ENCODE assay signal across 10 cellular contexts in genomic region chr17:41308918-41309359, GRCh38. TPM values are rescaled to one million over a fixed set of nuclear protein-coding genes. Genes with fewer than 3 reads are reported as not detected.
DNase-seq lines count a peak whose midpoint lies in the region; ATAC-seq, FAIRE-seq and TF ChIP-seq lines count a peak whose summit lies in the region.
"Had no signal": no experiment of that assay in that cellular context is flagged by ENCODE, and none has a peak within 500 bp of the region (broad histone marks: within the 10 kb centered on the region; RNA-seq: fewer than 3 reads in every experiment).

KRTAP16-1 (minus strand) TSS chr17:41309309; CDS start chr17:41309253, 56 bp downstream.

- H2AFZ ChIP-seq in smooth muscle cell (ENCODE audit: low read depth), result no peak within 1 kb of the TSS

- H3F3A ChIP-seq in smooth muscle cell (ENCODE audit: low read depth), result no peaks in the 10 kb centered on the region

- ATAC-seq in GM19397 (IDR thresholded peaks at IDR 0.05; ENCODE audit: unreplicated experiment), result peak; percentile 21

- H4K20me1 ChIP-seq in smooth muscle cell (ENCODE audit: low read depth), result no peaks in the 10 kb centered on the region

- no peaks in the 10 kb centered on the region for H3K4me1 ChIP-seq in smooth muscle cell (ENCODE audit: low read depth)

- H3K9me3 ChIP-seq in smooth muscle cell (replicated peaks; ENCODE audit: low read depth), result no peaks in the 10 kb centered on the region
- H3K9me3 ChIP-seq: SK-N-SH had no signal

- peak within 1 kb of the TSS in 1 of 7 experiments; percentile 11 for H3K4me3 ChIP-seq in skin epidermis
- H3K4me3 ChIP-seq in smooth muscle cell, result no peak within 1 kb of the TSS

- no peaks in the 10 kb centered on the region for H3K36me3 ChIP-seq in smooth muscle cell (ENCODE audit: low read depth)

- FAIRE-seq in RCC 7860 (lab: Jason Lieb, UNC), result no peak

- H3K9ac ChIP-seq in smooth muscle cell (ENCODE audit: low read depth), result no peak within 1 kb of the TSS
- H3K9ac ChIP-seq: SK-N-SH had no signal

- peak; percentile 36 for DNase-seq in activated naive CD4-positive, alpha-beta T cell treated with anti-CD3 and anti-CD28 coated beads, Interleukin-2, amount 50 U/mL, for 16 hours
- DNase-seq in NCI-H748 (lab: John Stamatoyannopoulos, UW; ENCODE audit: unreplicated experiment), result no peak
- DNase-seq in HFFc6, result no peak
- DNase-seq in RCC 7860 (ENCODE audit: low spot score), result no peak
- DNase-seq in smooth muscle cell (lab: John Stamatoyannopoulos, UW; ENCODE audit: unreplicated experiment), result no peak
- DNase-seq: SK-N-SH had no signal

- TF ChIP-seq CTCF in HFFc6 (IDR thresholded peaks at IDR 0.05) (no peak), smooth muscle cell (IDR thresholded peaks at IDR 0.05; ENCODE audit: borderline replicate concordance, insufficient read depth, poor library complexity, severe bottlenecking) (no peak)

- H3K36me3 Mint-ChIP-seq in T-helper 1 cell treated with Interleukin-12 subunit alpha and Interleukin-12 subunit beta and Interleukin-4 antibody, amounts not matched to agents 30 μg/mL and 1 μg/mL, for 36 hours (ENCODE audit: low read depth), result no peaks in the 10 kb centered on the region
- no peaks in the 10 kb centered on the region for H3K36me3 Mint-ChIP-seq in HFFc6 (ENCODE audit: low read depth)

- H3K27ac ChIP-seq in skin epidermis (peak within 1 kb of the TSS in 18 of 21 experiments; percentile 1 to 95 (median 76)), smooth muscle cell (ENCODE audit: low read depth) (no peak within 1 kb of the TSS)

- no peaks in the 10 kb centered on the region for H3K79me2 ChIP-seq in smooth muscle cell (ENCODE audit: low read depth)

- no peak within 1 kb of the TSS for H3K4me2 ChIP-seq in smooth muscle cell
- H3K4me2 ChIP-seq: SK-N-SH had no signal

- 92% methylated on average over 7 of the region's 7 CpGs for WGBS in smooth muscle cell (ENCODE audit: low lambda C conversion rate)

- no peaks in the 10 kb centered on the region for H3K9me3 Mint-ChIP-seq in T-helper 1 cell treated with Interleukin-12 subunit alpha and Interleukin-12 subunit beta and Interleukin-4 antibody, amounts not matched to agents 30 μg/mL and 1 μg/mL, for 36 hours
- H3K9me3 Mint-ChIP-seq in HFFc6, result no peaks in the 10 kb centered on the region; the same call in 1 of the 2 replicates

- H3K27me3 Mint-ChIP-seq in T-helper 1 cell treated with Interleukin-12 subunit alpha and Interleukin-12 subunit beta and Interleukin-4 antibody, amounts not matched to agents 30 μg/mL and 1 μg/mL, for 36 hours (ENCODE audit: low read depth), result peaks cover 19% of the 10 kb centered on the region
- peaks cover 7% of the 10 kb centered on the region for H3K27me3 Mint-ChIP-seq in HFFc6 (ENCODE audit: insufficient read depth)

- H3K27ac Mint-ChIP-seq in T-helper 1 cell treated with Interleukin-12 subunit alpha and Interleukin-12 subunit beta and Interleukin-4 antibody, amounts not matched to agents 30 μg/mL and 1 μg/mL, for 36 hours, result peak within 1 kb of the TSS; percentile 46
- no peak within 1 kb of the TSS for H3K27ac Mint-ChIP-seq in HFFc6

- H3K4me1 Mint-ChIP-seq in T-helper 1 cell treated with Interleukin-12 subunit alpha and Interleukin-12 subunit beta and Interleukin-4 antibody, amounts not matched to agents 30 μg/mL and 1 μg/mL, for 36 hours (ENCODE audit: low read depth), result peaks cover 24% of the 10 kb centered on the region
- peaks cover 13% of the 10 kb centered on the region for H3K4me1 Mint-ChIP-seq in HFFc6 (ENCODE audit: low read depth)

- H3K27me3 ChIP-seq in smooth muscle cell (ENCODE audit: low read depth), result peaks cover 4% of the 10 kb centered on the region

- peak within 1 kb of the TSS; percentile 18 for H3K4me3 Mint-ChIP-seq in T-helper 1 cell treated with Interleukin-12 subunit alpha and Interleukin-12 subunit beta and Interleukin-4 antibody, amounts not matched to agents 30 μg/mL and 1 μg/mL, for 36 hours
- no peak within 1 kb of the TSS for H3K4me3 Mint-ChIP-seq in HFFc6

RNA-seq across cellular contexts. Expression of gene KRTAP16-1, which starts in this region (rescaled TPM):
- not detected for total RNA-seq in HFFc6 (2021; fragmentation: NEBNext Ultra II Directional; extraction: Animal tissue kit (Norgen Biotek cat#: 25700))
- total RNA-seq in smooth muscle cell, result not detected in 2 replicates
- not detected in 2 replicates for polyA plus RNA-seq in smooth muscle cell
- total RNA-seq: liver had no signal
- polyA plus RNA-seq: liver, SK-N-SH had no signal
